In the genomic region with DNA sequence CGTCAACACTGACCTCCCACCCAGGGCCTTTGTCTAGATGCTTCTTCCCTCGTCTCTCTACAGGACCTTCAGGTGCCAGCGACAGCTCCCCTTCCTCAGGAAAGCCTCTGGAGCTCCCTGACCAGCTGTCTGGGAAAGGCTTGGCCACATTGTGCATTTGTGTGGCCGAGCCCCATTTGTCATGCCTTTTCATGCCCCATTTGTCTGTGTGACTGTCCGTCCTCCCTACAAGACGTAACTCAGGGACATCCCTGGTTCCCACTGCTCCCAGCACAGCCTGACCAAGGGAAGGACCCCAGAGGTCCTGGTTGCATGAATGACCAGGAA, we compare ENCODE assay signal across 17 cellular contexts.
"Had no signal": no experiment of that assay in that cellular context is flagged by ENCODE, and none has a peak within 500 bp of the region (broad histone marks: within the 10 kb centered on the region; RNA-seq: fewer than 3 reads in every experiment).

No MANE protein-coding gene starts in this region.

- H3K27ac ChIP-seq: colonic mucosa, heart right ventricle, pancreas, SK-N-MC had no signal

- H3K27me3 ChIP-seq: breast epithelium, colonic mucosa, heart right ventricle, pancreas, spleen had no signal

- ATAC-seq: activated T-cell treated with anti-CD3 and anti-CD28 coated beads, Interleukin-2, amount 50 U/mL, for 72 hours; mucosa of descending colon; pancreas; stimulated activated naive B cell treated with anti-CD40 and anti-IgM and Interleukin-4, amounts not matched to agents 10 μg/mL and 1 μg/mL and 100 μg/mL, for 72 hours had no signal

- H3K4me1 ChIP-seq: colonic mucosa, pancreas had no signal

- FAIRE-seq: astrocyte, pancreas had no signal

- H3K4me3 ChIP-seq: breast epithelium, colonic mucosa, heart right ventricle, mucosa of descending colon, pancreas, SK-N-MC, spleen had no signal

- DNase-seq: activated B cell treated with CpG ODN at 0.5 μM for 24 hours; activated CD4-positive, alpha-beta T cell treated with anti-CD3 and anti-CD28 coated beads for 48 hours; activated CD8-positive, alpha-beta memory T cell treated with anti-CD3 and anti-CD28 coated beads, Interleukin-2, amount 50 U/mL, for 4 hours; activated gamma-delta T cell; activated T-cell treated with anti-CD3 and anti-CD28 coated beads, Interleukin-2, amount 50 U/mL, for 72 hours; colonic mucosa; heart right ventricle; immature natural killer cell; kidney glomerular epithelial cell; mucosa of descending colon; naive B cell; stimulated activated naive B cell treated with anti-CD40 and anti-IgM and Interleukin-4, amounts not matched to agents 10 μg/mL and 1 μg/mL and 100 μg/mL, for 72 hours had no signal

- H3K9me3 ChIP-seq: breast epithelium, colonic mucosa, heart right ventricle, mucosa of descending colon, pancreas, spleen had no signal

- H3K36me3 ChIP-seq: breast epithelium had no signal
